Comparison of ENCODE assay signal across 12 cellular contexts in genomic region chr12:131947482-131948027, GRCh38. TPM values are rescaled to one million over a fixed set of nuclear protein-coding genes. Genes with fewer than 3 reads are reported as not detected.
DNase-seq lines count a peak whose midpoint lies in the region; ATAC-seq, FAIRE-seq and TF ChIP-seq lines count a peak whose summit lies in the region.
"Had no signal": no experiment of that assay in that cellular context is flagged by ENCODE, and none has a peak within 500 bp of the region (broad histone marks: within the 10 kb centered on the region; RNA-seq: fewer than 3 reads in every experiment).

No MANE protein-coding gene starts in this region.

- no peaks in the 10 kb centered on the region for H3K9me3 Mint-ChIP-seq in T-helper 1 cell treated with Interleukin-12 subunit alpha and Interleukin-12 subunit beta and Interleukin-4 antibody, amounts not matched to agents 30 μg/mL and 1 μg/mL, for 36 hours
- H3K9me3 Mint-ChIP-seq: activated naive CD4-positive, alpha-beta T cell treated with anti-CD3 and anti-CD28 coated beads, Interleukin-2, amount 50 U/mL, for 72 hours had no signal

- H3K27ac ChIP-seq in ovary, result peak overlapping the region in 1 of 2 donors; percentile 3

- peaks cover 6% of the 10 kb centered on the region for H3K4me1 ChIP-seq in ovary (ENCODE audit: insufficient read depth)

- H3K4me3 ChIP-seq in bronchial epithelial cell (ENCODE audit: low read depth, low read length) (no peak overlapping the region), ovary (no peak overlapping the region)
- H3K4me3 ChIP-seq: Peyer's patch had no signal

- intact Hi-C loops in ovary (cut with DNase I), result loop anchor here in 1 of 4 donors (2.0 kb wide), 1 partner anchor 19 kb away; the partner anchor contains the start of gene PUS1

- H3K36me3 Mint-ChIP-seq in T-helper 1 cell treated with Interleukin-12 subunit alpha and Interleukin-12 subunit beta and Interleukin-4 antibody, amounts not matched to agents 30 μg/mL and 1 μg/mL, for 36 hours (ENCODE audit: low read depth), result peaks cover 3% of the 10 kb centered on the region

- H3K4me1 Mint-ChIP-seq in T-helper 1 cell treated with Interleukin-12 subunit alpha and Interleukin-12 subunit beta and Interleukin-4 antibody, amounts not matched to agents 30 μg/mL and 1 μg/mL, for 36 hours (ENCODE audit: low read depth), result peaks cover 17% of the 10 kb centered on the region

- no peak for DNase-seq in T-helper 1 cell
- no peak for DNase-seq in HTR-8/SVneo (ENCODE audit: insufficient read length, low spot score)
- no peak for DNase-seq in bronchial epithelial cell (ENCODE audit: low read depth)
- DNase-seq in ovary, result peak in 3 of 5 donors; percentile 16 to 26 (median 22)
- DNase-seq: midbrain, NCI-H1417 had no signal

- TF ChIP-seq POLR2A in ovary (IDR thresholded peaks at IDR 0.05), result no peak

- FAIRE-seq in HTR-8/SVneo (lab: Jason Lieb, UNC) (peak; percentile 23), bronchial epithelial cell (lab: Jason Lieb, UNC) (peak; percentile 90)

- TF ChIP-seq EP300 in ovary (IDR thresholded peaks at IDR 0.05), result no peak

- peak overlapping the region; percentile 37 for H3K27ac Mint-ChIP-seq in T-helper 1 cell treated with Interleukin-12 subunit alpha and Interleukin-12 subunit beta and Interleukin-4 antibody, amounts not matched to agents 30 μg/mL and 1 μg/mL, for 36 hours

- H3K4me3 Mint-ChIP-seq in T-helper 1 cell treated with Interleukin-12 subunit alpha and Interleukin-12 subunit beta and Interleukin-4 antibody, amounts not matched to agents 30 μg/mL and 1 μg/mL, for 36 hours, result no peak overlapping the region

- H3K36me3 ChIP-seq in bronchial epithelial cell (ENCODE audit: control insufficient read depth, insufficient read depth, low read length) (peaks cover 9% of the 10 kb centered on the region), ovary (no peaks in the 10 kb centered on the region)

- no peak for TF ChIP-seq CTCF in bronchial epithelial cell (IDR thresholded peaks at IDR 0.05; ENCODE audit: insufficient read depth, low read length, severe bottlenecking)
- no peak for TF ChIP-seq CTCF in ovary (IDR thresholded peaks at IDR 0.05)

- ATAC-seq in HG03175 (IDR thresholded peaks at IDR 0.05; ENCODE audit: unreplicated experiment), result no peak
- ATAC-seq in GM21367 (IDR thresholded peaks at IDR 0.05; ENCODE audit: unreplicated experiment), result no peak
- ATAC-seq in HG03280 (IDR thresholded peaks at IDR 0.05; ENCODE audit: unreplicated experiment), result no peak
- ATAC-seq: activated naive CD4-positive, alpha-beta T cell treated with anti-CD3 and anti-CD28 coated beads, Interleukin-2, amount 50 U/mL, for 72 hours had no signal

- H3K27me3 ChIP-seq in bronchial epithelial cell (ENCODE audit: control insufficient read depth, insufficient read depth, low read length) (no peaks in the 10 kb centered on the region), ovary (no peaks in the 10 kb centered on the region)
- H3K27me3 ChIP-seq: Peyer's patch had no signal

- 29 to 38% (median 35%) methylated on average over 8 of the region's 8 CpGs for WGBS in ovary, 3 donors

- H3K27me3 Mint-ChIP-seq in T-helper 1 cell treated with Interleukin-12 subunit alpha and Interleukin-12 subunit beta and Interleukin-4 antibody, amounts not matched to agents 30 μg/mL and 1 μg/mL, for 36 hours (ENCODE audit: low read depth), result no peaks in the 10 kb centered on the region

- no peaks in the 10 kb centered on the region for H3K9me3 ChIP-seq in ovary
- H3K9me3 ChIP-seq: Peyer's patch had no signal

RNA-seq across cellular contexts. Expression of gene EP400, which starts 2.2 kb away (rescaled TPM):
- 5.8 and 6.7 TPM in 2 replicates for total RNA-seq in bronchial epithelial cell
- 10 to 100 TPM; 20.3 to 60.7 (median 50.4) TPM for total RNA-seq in ovary
- 10 to 100 TPM; 19.6 to 33.4 TPM for polyA plus RNA-seq in ovary

RNA-seq across cellular contexts. Expression of gene PUS1, which starts 18.5 kb away (rescaled TPM):
- 14.7 and 22.9 TPM in 2 replicates for total RNA-seq in bronchial epithelial cell
- 10 to 100 TPM; 11.4 to 34.7 (median 19.3) TPM for total RNA-seq in ovary
- polyA plus RNA-seq in ovary, result 10 to 100 TPM in 1 of 2 donors, 1 to 10 TPM in 1; 3.5 to 10.6 TPM

RNA-seq across cellular contexts. Expression of gene ULK1, which starts 53.1 kb away (rescaled TPM):
- total RNA-seq in bronchial epithelial cell (3.2 and 11.3 TPM in 2 replicates), ovary (10 to 100 TPM; 15.9 to 70.1 (median 50.7) TPM)
- 10 to 100 TPM in 1 of 2 donors, 1 to 10 TPM in 1; 4.5 to 44.7 TPM for polyA plus RNA-seq in ovary

Comparison
In these comparisons a context has a peak if more than half of its experiments do, and no peak if none do; other contexts are left out.
1. DNase-seq: peak in ovary (3 of 5); none in T-helper 1 cell (0 of 5), HTR-8/SVneo (single experiment) and bronchial epithelial cell (single experiment).